In genomic region chr13:112842931-112843391, GRCh38 we compare ENCODE assay signal across 22 cellular contexts.
DNase-seq lines count a peak whose midpoint lies in the region; ATAC-seq, FAIRE-seq and TF ChIP-seq lines count a peak whose summit lies in the region.
"Had no signal": no experiment of that assay in that cellular context is flagged by ENCODE, and none has a peak within 500 bp of the region (broad histone marks: within the 10 kb centered on the region; RNA-seq: fewer than 3 reads in every experiment).

No MANE protein-coding gene starts in this region.

- peaks cover 48 to 51% of the 10 kb centered on the region in 2 donors for H3K36me3 Mint-ChIP-seq in CD4-positive, alpha-beta memory T cell

- H3K9ac ChIP-seq in kidney (ENCODE audit: low read length in 2 of 2), result peak overlapping the region in 1 of 2 donors; percentile 41
- H3K9ac ChIP-seq: GM23248 had no signal

- peaks cover 0 to 3% (median 0%) of the 10 kb centered on the region in 4 donors for H3K4me1 Mint-ChIP-seq in CD4-positive, alpha-beta memory T cell
- H3K4me1 Mint-ChIP-seq: activated CD4-positive, alpha-beta T cell treated with anti-CD3 and anti-CD28 coated beads for 36 hours; activated CD8-positive, alpha-beta memory T cell treated with anti-CD3 and anti-CD28 coated beads, Interleukin-2, amount 10 ng/mL, durations not matched to agents 7 days and 5 days had no signal

- no peaks in the 10 kb centered on the region for H3K27me3 ChIP-seq in ovary
- H3K27me3 ChIP-seq in upper lobe of right lung, result no peaks in the 10 kb centered on the region
- no peaks in the 10 kb centered on the region for H3K27me3 ChIP-seq in CD4-positive, alpha-beta memory T cell (ENCODE audit: insufficient read depth, low read length)
- H3K27me3 ChIP-seq: breast epithelium, gastroesophageal sphincter, tibial artery had no signal

- POLR2A ChIA-PET in CD4-positive, alpha-beta memory T cell (lab: Charles Lee; ENCODE audit: partially characterized antibody), result no interaction called here

- H3K27me3 Mint-ChIP-seq in CD4-positive, alpha-beta memory T cell, result no peaks in the 10 kb centered on the region
- H3K27me3 Mint-ChIP-seq: activated CD4-positive, alpha-beta T cell treated with anti-CD3 and anti-CD28 coated beads for 36 hours; activated CD8-positive, alpha-beta memory T cell treated with anti-CD3 and anti-CD28 coated beads, Interleukin-2, amount 10 ng/mL, durations not matched to agents 7 days and 5 days; dendritic cell treated with granulocyte-macrophage colony-stimulating factor and Interleukin-4, amounts not matched to agents 40 ng/mL and 50 ng/mL, for 4 days had no signal

- no peak for TF ChIP-seq EP300 in ovary (IDR thresholded peaks at IDR 0.05)

- H3K36me3 ChIP-seq in kidney (ENCODE audit: control insufficient read depth in 1 of 2, insufficient read depth in 2 of 2, low read length in 2 of 2) (peaks cover 2 to 5% of the 10 kb centered on the region in 2 donors), ovary (no peaks in the 10 kb centered on the region), upper lobe of right lung (peaks cover 70% of the 10 kb centered on the region)
- peaks cover 29% of the 10 kb centered on the region for H3K36me3 ChIP-seq in CD4-positive, alpha-beta memory T cell (ENCODE audit: insufficient read depth, low read length)
- H3K36me3 ChIP-seq: breast epithelium had no signal

- H3K4me3 Mint-ChIP-seq in CD4-positive, alpha-beta memory T cell, result peak overlapping the region in 1 of 8 donors; percentile 15
- H3K4me3 Mint-ChIP-seq: activated CD4-positive, alpha-beta T cell treated with anti-CD3 and anti-CD28 coated beads for 36 hours; activated CD8-positive, alpha-beta memory T cell treated with anti-CD3 and anti-CD28 coated beads, Interleukin-2, amount 10 ng/mL, durations not matched to agents 7 days and 5 days; dendritic cell treated with granulocyte-macrophage colony-stimulating factor and Interleukin-4, amounts not matched to agents 40 ng/mL and 50 ng/mL, for 4 days had no signal

- peak; percentile 24 for DNase-seq in fibroblast of villous mesenchyme (ENCODE audit: low read depth)
- no peak for DNase-seq in kidney
- peak in 1 of 5 donors; percentile 39 for DNase-seq in ovary
- no peak for DNase-seq in upper lobe of right lung
- DNase-seq in CD4-positive, alpha-beta memory T cell, result no peak
- no peak for DNase-seq in substantia nigra (lab: John Stamatoyannopoulos, UW)
- no peak for DNase-seq in dermis blood vessel endothelial cell
- DNase-seq: activated CD4-positive, alpha-beta T cell treated with anti-CD3 and anti-CD28 coated beads for 36 hours; activated CD8-positive, alpha-beta memory T cell treated with anti-CD3 and anti-CD28 coated beads, Interleukin-2, amount 10 ng/mL, durations not matched to agents 7 days and 5 days; COR-L47; GM23248; Kasumi-1; NCI-H1048; NCI-H2029 treated with DMSO at 0.1 percent for 48 hours; NCI-H510A treated with DMSO at 0.1 percent for 48 hours; posterior cingulate gyrus had no signal

- peak; percentile 45 for ATAC-seq in upper lobe of right lung

- no peak for FAIRE-seq in kidney (lab: Jason Lieb, UNC)
- FAIRE-seq: HTR-8/SVneo had no signal

- no peak for TF ChIP-seq CTCF in fibroblast of villous mesenchyme (IDR thresholded peaks at IDR 0.05; ENCODE audit: insufficient read depth, low read depth, low read length)
- no peak for TF ChIP-seq CTCF in kidney (IDR thresholded peaks at IDR 0.05; ENCODE audit: borderline replicate concordance, extremely low read depth, insufficient read depth)
- TF ChIP-seq CTCF in ovary (IDR thresholded peaks at IDR 0.05), result no peak
- no peak for TF ChIP-seq CTCF in upper lobe of right lung (IDR thresholded peaks at IDR 0.05)

- no peak for TF ChIP-seq POLR2A in ovary (IDR thresholded peaks at IDR 0.05)

- WGBS in ovary, 3 donors, result 85 to 91% (median 91%) methylated on average over 33 of the region's 33 CpGs

- H3K27ac Mint-ChIP-seq in CD4-positive, alpha-beta memory T cell, result no peak overlapping the region
- H3K27ac Mint-ChIP-seq: activated CD8-positive, alpha-beta memory T cell treated with anti-CD3 and anti-CD28 coated beads, Interleukin-2, amount 10 ng/mL, durations not matched to agents 7 days and 5 days; activated T-helper 2 cell treated with anti-CD3 and anti-CD28 coated beads, Interferon-gamma antibody, Interleukin-2, Interleukin-4, amounts not matched to agents 10 μg/mL and 5 μg/mL and 100 μg/mL, durations not matched to agents 14 hours and 24 hours and 36 hours; dendritic cell treated with granulocyte-macrophage colony-stimulating factor and Interleukin-4, amounts not matched to agents 40 ng/mL and 50 ng/mL, for 4 days had no signal

- no peak overlapping the region for H3K4me3 ChIP-seq in fibroblast of villous mesenchyme (ENCODE audit: low read depth, low read length)
- H3K4me3 ChIP-seq in kidney (ENCODE audit: low read length in 2 of 2), result peak overlapping the region; percentile 36 to 50
- H3K4me3 ChIP-seq in ovary, result peak overlapping the region; percentile 14
- H3K4me3 ChIP-seq in upper lobe of right lung, result no peak overlapping the region
- H3K4me3 ChIP-seq in CD4-positive, alpha-beta memory T cell (ENCODE audit: low read length in 2 of 2), result no peak overlapping the region
- H3K4me3 ChIP-seq: breast epithelium, GM23248 had no signal

- CTCF ChIA-PET in CD4-positive, alpha-beta memory T cell (lab: Charles Lee; ENCODE audit: partially characterized antibody), result no interaction called here

- H3K27ac ChIP-seq in kidney (ENCODE audit: low read depth in 2 of 2, low read length in 2 of 2), result peak overlapping the region; percentile 36 to 64
- no peak overlapping the region for H3K27ac ChIP-seq in ovary
- H3K27ac ChIP-seq in upper lobe of right lung, result no peak overlapping the region
- H3K27ac ChIP-seq in CD4-positive, alpha-beta memory T cell (ENCODE audit: low read depth, low read length), result no peak overlapping the region
- H3K27ac ChIP-seq in substantia nigra (ENCODE audit: low read depth, low read length, poor library complexity, severe bottlenecking), result no peak overlapping the region
- H3K27ac ChIP-seq: GM23248 had no signal

- no peaks in the 10 kb centered on the region for H3K9me3 ChIP-seq in kidney (ENCODE audit: control insufficient read depth in 1 of 2, low read length in 2 of 2)
- H3K9me3 ChIP-seq in ovary, result no peaks in the 10 kb centered on the region
- no peaks in the 10 kb centered on the region for H3K9me3 ChIP-seq in upper lobe of right lung
- no peaks in the 10 kb centered on the region for H3K9me3 ChIP-seq in CD4-positive, alpha-beta memory T cell (ENCODE audit: control insufficient read depth in 1 of 2, low read length in 2 of 2)

- intact Hi-C loops in kidney (cut with DNase I), result no loop called here
- intact Hi-C loops in ovary (cut with DNase I), result no loop called here
- intact Hi-C loops in upper lobe of right lung (cut with DNase I), result no loop called here
- intact Hi-C loops in CD4-positive, alpha-beta memory T cell (cut with micrococcal nuclease), result no loop called here

- H3K4me1 ChIP-seq in kidney (ENCODE audit: control insufficient read depth in 1 of 2, insufficient read depth in 1 of 2, low read depth in 1 of 2, low read length in 2 of 2) (peaks cover 14% of the 10 kb centered on the region in 2 donors), ovary (ENCODE audit: insufficient read depth) (no peaks in the 10 kb centered on the region), upper lobe of right lung (peaks cover 3% of the 10 kb centered on the region)
- no peaks in the 10 kb centered on the region for H3K4me1 ChIP-seq in CD4-positive, alpha-beta memory T cell (ENCODE audit: insufficient read depth, low read length)
- H3K4me1 ChIP-seq: breast epithelium, gastroesophageal sphincter had no signal

- no peaks in the 10 kb centered on the region for H3K9me3 Mint-ChIP-seq in CD4-positive, alpha-beta memory T cell
- H3K9me3 Mint-ChIP-seq: dendritic cell treated with granulocyte-macrophage colony-stimulating factor and Interleukin-4, amounts not matched to agents 40 ng/mL and 50 ng/mL, for 4 days had no signal

Comparison
In these comparisons a context has a peak if more than half of its experiments do, and no peak if none do; other contexts are left out.
1. H3K4me3 ChIP-seq: peak in kidney (2 of 2) and ovary (single experiment); none in fibroblast of villous mesenchyme (single experiment), upper lobe of right lung (single experiment) and CD4-positive, alpha-beta memory T cell (0 of 2).
2. H3K27ac ChIP-seq: peak in kidney (2 of 2); none in ovary (0 of 2), upper lobe of right lung (single experiment), CD4-positive, alpha-beta memory T cell (single experiment) and substantia nigra (single experiment).